Comparison of ENCODE assay signal across 8 cellular contexts in the genomic region with DNA sequence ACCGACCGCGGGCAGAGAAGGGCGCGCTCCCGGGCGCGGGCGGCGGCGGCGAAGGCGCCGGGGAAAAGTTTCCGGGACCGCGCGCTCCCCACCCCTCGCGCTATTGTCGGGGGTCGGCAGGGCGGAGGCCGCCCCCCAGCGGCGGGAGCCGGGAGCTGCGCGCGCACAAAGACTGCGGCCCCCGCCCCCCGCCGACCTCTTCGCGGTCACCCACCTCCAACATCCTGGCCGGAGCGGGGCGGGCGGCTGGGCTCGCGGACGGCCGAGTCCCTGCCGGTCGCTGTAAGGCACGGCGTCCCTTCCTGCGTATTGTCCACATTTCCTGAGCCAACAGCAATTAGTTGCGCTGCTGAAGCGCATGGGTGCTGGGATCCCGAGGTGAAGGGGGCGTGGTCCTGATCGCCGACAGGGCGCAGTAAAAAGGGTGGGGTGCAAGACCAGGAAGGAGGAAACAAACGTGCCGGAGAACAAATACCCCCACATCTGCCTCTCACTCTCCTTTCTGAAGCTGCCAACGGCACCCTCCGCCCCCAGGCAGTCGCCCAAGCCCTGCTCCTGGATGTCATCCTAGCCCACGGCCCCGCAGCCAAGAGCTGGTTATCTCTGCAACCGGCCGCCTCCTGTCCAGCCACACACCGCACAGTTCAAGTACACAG. TPM values are rescaled to one million over a fixed set of nuclear protein-coding genes. Genes with fewer than 3 reads are reported as not detected.
DNase-seq lines count a peak whose midpoint lies in the region; ATAC-seq lines count a peak whose summit lies in the region.

A gene with protein sequence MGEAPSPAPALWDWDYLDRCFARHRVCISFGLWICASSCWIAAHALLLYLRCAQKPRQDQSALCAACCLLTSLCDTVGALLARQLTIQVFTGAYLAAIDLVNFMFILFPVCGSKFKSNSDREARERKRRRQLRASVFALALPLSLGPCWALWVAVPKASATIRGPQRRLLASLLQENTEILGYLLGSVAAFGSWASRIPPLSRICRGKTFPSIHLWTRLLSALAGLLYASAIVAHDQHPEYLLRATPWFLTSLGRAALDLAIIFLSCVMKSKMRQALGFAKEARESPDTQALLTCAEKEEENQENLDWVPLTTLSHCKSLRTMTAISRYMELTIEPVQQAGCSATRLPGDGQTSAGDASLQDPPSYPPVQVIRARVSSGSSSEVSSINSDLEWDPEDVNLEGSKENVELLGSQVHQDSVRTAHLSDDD (minus strand): TSS at position 71 of the 656 bp plus-strand sequence. CDS start 204 bp downstream, outside the sequence.

- peaks cover 14% of the 10 kb centered on the region for H3K79me1 ChIP-seq in mesenchymal stem cell (replicated peaks; ENCODE audit: low read length, poor library complexity, severe bottlenecking)

- H3K9me3 ChIP-seq in CD4-positive, CD25-positive, alpha-beta regulatory T cell (ENCODE audit: control insufficient read depth in 2 of 2, low read length in 2 of 2): no peaks in the 10 kb centered on the region
- H3K9me3 ChIP-seq in mesenchymal stem cell (ENCODE audit: control insufficient read depth, low read length): no peaks in the 10 kb centered on the region

- H3K14ac ChIP-seq in mesenchymal stem cell (ENCODE audit: low read length in 2 of 2): peak within 1 kb of the TSS; percentile 17 to 99

- H4K8ac ChIP-seq in mesenchymal stem cell (ENCODE audit: low read length): peak within 1 kb of the TSS; percentile 92

- intact Hi-C loops in activated CD4-positive, alpha-beta memory T cell treated with anti-CD3 and anti-CD28 coated beads for 36 hours (cut with micrococcal nuclease): loop anchor here (1.0 to 10.0 kb wide), 3 partner anchors 41 to 299 kb away; no protein-coding TSS in a partner anchor

- CTCF ChIA-PET in activated CD4-positive, alpha-beta memory T cell treated with anti-CD3 and anti-CD28 coated beads for 36 hours (lab: Charles Lee): interaction anchor here (0.6 to 2.6 kb wide), 13 partner anchors 9 to 248 kb away, joined by 3 to 15 read pairs (median 4); partner anchors contain the start of gene LSG1

- peak within 1 kb of the TSS; percentile 96 for H2AFZ ChIP-seq in mesenchymal stem cell (ENCODE audit: low read depth, low read length)

- H3K36me3 Mint-ChIP-seq in CD4-positive, CD25-positive, alpha-beta regulatory T cell: no peaks in the 10 kb centered on the region
- H3K36me3 Mint-ChIP-seq in activated CD4-positive, alpha-beta memory T cell treated with anti-CD3 and anti-CD28 coated beads for 36 hours: no peaks in the 10 kb centered on the region
- H3K36me3 Mint-ChIP-seq in effector memory CD8-positive, alpha-beta T cell (ENCODE audit: insufficient read depth): peaks cover 9% of the 10 kb centered on the region

- WGBS in mesenchymal stem cell: 1% methylated on average over 31 of the region's 66 CpGs

- H3K23ac ChIP-seq in mesenchymal stem cell (ENCODE audit: low read length in 2 of 2): peak within 1 kb of the TSS in 1 of 2 experiments; percentile 95

- DNase-seq in CD4-positive, CD25-positive, alpha-beta regulatory T cell: peak; percentile 48 to 74 (median 48)
- DNase-seq in NCI-H748 (lab: John Stamatoyannopoulos, UW; ENCODE audit: unreplicated experiment) (peak; percentile 80), mesenchymal stem cell (peak; percentile 86)
- DNase-seq in activated CD4-positive, alpha-beta memory T cell treated with anti-CD3 and anti-CD28 coated beads for 36 hours: peak; percentile 69
- DNase-seq in effector memory CD8-positive, alpha-beta T cell: peak; percentile 35 to 52 (median 42)
- peak; percentile 44 to 49 for DNase-seq in stimulated activated CD8-positive, alpha-beta memory T cell treated with anti-CD3 and anti-CD28 coated beads, Interleukin-15, amount 100 ng/mL, for 48 hours (ENCODE audit: low read depth in 2 of 2)

- peak within 1 kb of the TSS; percentile 48 for H3K4me3 ChIP-seq in CD4-positive, CD25-positive, alpha-beta regulatory T cell (ENCODE audit: low read depth, low read length)
- peak within 1 kb of the TSS; percentile 81 to 90 for H3K4me3 ChIP-seq in mesenchymal stem cell (ENCODE audit: insufficient read depth in 1 of 2, low read depth in 1 of 2, low read length in 2 of 2)

- peak within 1 kb of the TSS in 1 of 3 donors; percentile 85 for H3K27ac Mint-ChIP-seq in CD4-positive, CD25-positive, alpha-beta regulatory T cell
- no peak within 1 kb of the TSS for H3K27ac Mint-ChIP-seq in activated CD4-positive, alpha-beta memory T cell treated with anti-CD3 and anti-CD28 coated beads for 36 hours
- H3K27ac Mint-ChIP-seq in effector memory CD8-positive, alpha-beta T cell: peak within 1 kb of the TSS; percentile 56 to 83

- no peak within 1 kb of the TSS for H3K27ac ChIP-seq in CD4-positive, CD25-positive, alpha-beta regulatory T cell (ENCODE audit: insufficient read depth, low read length, poor library complexity, severe bottlenecking)
- peak within 1 kb of the TSS; percentile 76 for H3K27ac ChIP-seq in mesenchymal stem cell (ENCODE audit: low read length, poor library complexity, severe bottlenecking)

- no peaks in the 10 kb centered on the region for H3K9me3 Mint-ChIP-seq in CD4-positive, CD25-positive, alpha-beta regulatory T cell
- no peaks in the 10 kb centered on the region for H3K9me3 Mint-ChIP-seq in activated CD4-positive, alpha-beta memory T cell treated with anti-CD3 and anti-CD28 coated beads for 36 hours
- H3K9me3 Mint-ChIP-seq in effector memory CD8-positive, alpha-beta T cell: no peaks in the 10 kb centered on the region

- H3K27me3 ChIP-seq in CD4-positive, CD25-positive, alpha-beta regulatory T cell (ENCODE audit: control insufficient read depth, insufficient read depth, low read length): no peaks in the 10 kb centered on the region
- H3K27me3 ChIP-seq in mesenchymal stem cell (ENCODE audit: control insufficient read depth in 1 of 2, insufficient read depth in 1 of 2, low read length in 2 of 2): no peaks in the 10 kb centered on the region

- H2BK120ac ChIP-seq in mesenchymal stem cell (ENCODE audit: low read depth, low read length): peak within 1 kb of the TSS; percentile 23

- POLR2A ChIA-PET in activated CD4-positive, alpha-beta memory T cell treated with anti-CD3 and anti-CD28 coated beads for 36 hours (lab: Charles Lee): no interaction called here

- H2BK5ac ChIP-seq in mesenchymal stem cell (ENCODE audit: low read depth, low read length, poor library complexity, severe bottlenecking): no peak within 1 kb of the TSS

- H4K91ac ChIP-seq in mesenchymal stem cell (ENCODE audit: low read length): peak within 1 kb of the TSS; percentile 93

- peak within 1 kb of the TSS; percentile 85 to 93 (median 90) for H3K4me3 Mint-ChIP-seq in CD4-positive, CD25-positive, alpha-beta regulatory T cell
- H3K4me3 Mint-ChIP-seq in activated CD4-positive, alpha-beta memory T cell treated with anti-CD3 and anti-CD28 coated beads for 36 hours: peak within 1 kb of the TSS; percentile 82
- H3K4me3 Mint-ChIP-seq in effector memory CD8-positive, alpha-beta T cell: peak within 1 kb of the TSS; percentile 83 to 87

- peak within 1 kb of the TSS; percentile 97 to 99 for H3K18ac ChIP-seq in mesenchymal stem cell (ENCODE audit: low read depth in 1 of 2, low read length in 2 of 2)

- H3K4me1 ChIP-seq in CD4-positive, CD25-positive, alpha-beta regulatory T cell (ENCODE audit: control insufficient read depth, insufficient read depth, low read length, poor library complexity, severe bottlenecking): peaks cover 16% of the 10 kb centered on the region
- H3K4me1 ChIP-seq in mesenchymal stem cell (ENCODE audit: control insufficient read depth, insufficient read depth, low read depth, low read length): peaks cover 4% of the 10 kb centered on the region

- H3K36me3 ChIP-seq in CD4-positive, CD25-positive, alpha-beta regulatory T cell (ENCODE audit: control insufficient read depth, insufficient read depth, low read length): no peaks in the 10 kb centered on the region
- peaks cover 14 to 27% of the 10 kb centered on the region in 2 experiments for H3K36me3 ChIP-seq in mesenchymal stem cell (ENCODE audit: control insufficient read depth in 1 of 2, insufficient read depth in 2 of 2, low read depth in 1 of 2, low read length in 2 of 2)

- H3K9ac ChIP-seq in mesenchymal stem cell (ENCODE audit: low read length): peak within 1 kb of the TSS; percentile 85

- no peak within 1 kb of the TSS for H2AK5ac ChIP-seq in mesenchymal stem cell (ENCODE audit: low read length, severe bottlenecking)

- H3K4me2 ChIP-seq in mesenchymal stem cell (ENCODE audit: low read length, poor library complexity, severe bottlenecking): peak within 1 kb of the TSS; percentile 94

- peak; percentile 72 to 79 for ATAC-seq in CD4-positive, CD25-positive, alpha-beta regulatory T cell (ENCODE audit: low read depth in 2 of 2)
- ATAC-seq in GM19372 (IDR thresholded peaks at IDR 0.05; ENCODE audit: low read depth, unreplicated experiment): peak; percentile 79
- peak; percentile 64 for ATAC-seq in HG03469 (IDR thresholded peaks at IDR 0.05; ENCODE audit: unreplicated experiment)
- peak; percentile 72 for ATAC-seq in effector memory CD8-positive, alpha-beta T cell (replicated peaks)

- H2BK15ac ChIP-seq in mesenchymal stem cell (ENCODE audit: low read depth, poor library complexity, severe bottlenecking): peak within 1 kb of the TSS; percentile 93

- peak within 1 kb of the TSS; percentile 95 to 97 for H3K4ac ChIP-seq in mesenchymal stem cell (ENCODE audit: low read depth in 1 of 2, low read length in 2 of 2)

- peaks cover 0 to 17% (median 2%) of the 10 kb centered on the region in 4 donors for H3K4me1 Mint-ChIP-seq in CD4-positive, CD25-positive, alpha-beta regulatory T cell
- H3K4me1 Mint-ChIP-seq in activated CD4-positive, alpha-beta memory T cell treated with anti-CD3 and anti-CD28 coated beads for 36 hours (ENCODE audit: low read depth): peaks cover 5% of the 10 kb centered on the region
- H3K4me1 Mint-ChIP-seq in effector memory CD8-positive, alpha-beta T cell (ENCODE audit: low read depth in 2 of 2): peaks cover 0 to 5% of the 10 kb centered on the region in 2 donors

- peak within 1 kb of the TSS in 1 of 2 experiments; percentile 86 for H2BK12ac ChIP-seq in mesenchymal stem cell (ENCODE audit: low read length in 2 of 2)

- H3K27me3 Mint-ChIP-seq in CD4-positive, CD25-positive, alpha-beta regulatory T cell: no peaks in the 10 kb centered on the region
- H3K27me3 Mint-ChIP-seq in activated CD4-positive, alpha-beta memory T cell treated with anti-CD3 and anti-CD28 coated beads for 36 hours: no peaks in the 10 kb centered on the region
- no peaks in the 10 kb centered on the region for H3K27me3 Mint-ChIP-seq in effector memory CD8-positive, alpha-beta T cell

RNA-seq across cellular contexts. Expression of the gene that starts here (rescaled TPM):
- 5.5 TPM for total RNA-seq in CD4-positive, CD25-positive, alpha-beta regulatory T cell
- polyA plus RNA-seq in CD4-positive, CD25-positive, alpha-beta regulatory T cell: 1 to 10 TPM in 1 of 4 donors, under 1 TPM in 3; 0.41 to 1.1 (median 0.66) TPM
- 1 to 10 TPM; 4.0 to 5.8 TPM for total RNA-seq in activated CD4-positive, alpha-beta memory T cell treated with anti-CD3 and anti-CD28 coated beads for 36 hours
- 13.6 TPM for polyA plus RNA-seq in mesenchymal stem cell (2013, experiment 1 of 2)
- polyA plus RNA-seq in mesenchymal stem cell (2013, experiment 2 of 2): 13.3 TPM
